In genomic region chr10:60410970-60411369, GRCh38 we compare ENCODE assay signal across 25 cellular contexts. TPM values are rescaled to one million over a fixed set of nuclear protein-coding genes. Genes with fewer than 3 reads are reported as not detected.
DNase-seq lines count a peak whose midpoint lies in the region; ATAC-seq, FAIRE-seq and TF ChIP-seq lines count a peak whose summit lies in the region.
"Had no signal": no experiment of that assay in that cellular context is flagged by ENCODE, and none has a peak within 500 bp of the region (broad histone marks: within the 10 kb centered on the region; RNA-seq: fewer than 3 reads in every experiment).

No MANE protein-coding gene starts in this region.

- H3K27ac ChIP-seq in PC-3 (ENCODE audit: low read length) (peak overlapping the region; percentile 34), endothelial cell of umbilical vein (ENCODE audit: insufficient read depth, low read depth, low read length) (no peak overlapping the region), ovary (no peak overlapping the region)

- no peaks in the 10 kb centered on the region for H3K9me3 ChIP-seq in PC-3 (ENCODE audit: low read length)
- H3K9me3 ChIP-seq in endothelial cell of umbilical vein (replicated peaks; ENCODE audit: control insufficient read depth, insufficient read depth, low read length): no peaks in the 10 kb centered on the region
- H3K9me3 ChIP-seq in ovary: no peaks in the 10 kb centered on the region
- H3K9me3 ChIP-seq: BE2C had no signal

- no peak for FAIRE-seq in endothelial cell of umbilical vein (lab: Jason Lieb, UNC)
- FAIRE-seq: A204.1, G401.6, GM12891, H54, HTR-8/SVneo had no signal

- H3K9me1 ChIP-seq in endothelial cell of umbilical vein (replicated peaks; ENCODE audit: control insufficient read depth, extremely low read depth, insufficient read depth, low read length): no peaks in the 10 kb centered on the region

- H2AFZ ChIP-seq in PC-3 (ENCODE audit: low read length) (peak overlapping the region; percentile 20; the same call in 1 of the 2 replicates), endothelial cell of umbilical vein (ENCODE audit: low read depth, low read length) (peak overlapping the region; percentile 80)
- H2AFZ ChIP-seq: GM23338 had no signal

- H3K4me3 ChIP-seq in PC-3 (ENCODE audit: low read length): no peak overlapping the region
- no peak overlapping the region for H3K4me3 ChIP-seq in endothelial cell of umbilical vein (replicated peaks in 1 of 3; ENCODE audit: insufficient read depth in 1 of 3, low read depth in 1 of 3, low read length in 3 of 3)
- no peak overlapping the region for H3K4me3 ChIP-seq in ovary
- H3K4me3 ChIP-seq: GM23338 had no signal

- H3K36me3 ChIP-seq in PC-3 (ENCODE audit: low read depth, low read length): no peaks in the 10 kb centered on the region
- H3K36me3 ChIP-seq in endothelial cell of umbilical vein (ENCODE audit: control insufficient read depth in 2 of 2, extremely low read depth in 1 of 2, insufficient read depth in 2 of 2, low read length in 2 of 2): no peaks in the 10 kb centered on the region
- no peaks in the 10 kb centered on the region for H3K36me3 ChIP-seq in ovary
- H3K36me3 ChIP-seq: BE2C had no signal

- H3K79me2 ChIP-seq in PC-3 (ENCODE audit: low read length): no peaks in the 10 kb centered on the region
- no peaks in the 10 kb centered on the region for H3K79me2 ChIP-seq in endothelial cell of umbilical vein (ENCODE audit: control insufficient read depth, insufficient read depth, low read length)

- no peak for TF ChIP-seq CTCF in PC-3 (conservative IDR thresholded peaks at IDR 0.05; ENCODE audit: low read depth, low read length)
- TF ChIP-seq CTCF in endothelial cell of umbilical vein (IDR thresholded peaks at IDR 0.05; ENCODE audit: extremely low read depth in 1 of 2, insufficient read depth in 1 of 2, low read depth in 1 of 2, low read length in 2 of 2): no peak
- TF ChIP-seq CTCF in osteocyte (IDR thresholded peaks at IDR 0.05): no peak
- TF ChIP-seq CTCF in ovary (IDR thresholded peaks at IDR 0.05): no peak

- H3K36me3 Mint-ChIP-seq in IgD-negative memory B cell (peaks cover 5% of the 10 kb centered on the region), osteocyte (ENCODE audit: unreplicated experiment) (no peaks in the 10 kb centered on the region)
- H3K36me3 Mint-ChIP-seq: CD4-positive, CD25-positive, alpha-beta regulatory T cell had no signal

- H4K20me1 ChIP-seq in PC-3 (ENCODE audit: low read length): no peaks in the 10 kb centered on the region
- no peaks in the 10 kb centered on the region for H4K20me1 ChIP-seq in endothelial cell of umbilical vein (replicated peaks; ENCODE audit: control insufficient read depth, extremely low read depth, insufficient read depth, low read length)

- CTCF ChIA-PET in PC-3 (lab: Charles Lee): no interaction called here
- CTCF ChIA-PET in endothelial cell of umbilical vein (lab: Charles Lee): interaction anchor here (0.8 kb wide), 1 partner anchor 15 kb away, joined by 3 read pairs; no protein-coding TSS in a partner anchor

- DNase-seq in PC-3: peak; percentile 75
- no peak for DNase-seq in endothelial cell of umbilical vein (ENCODE audit: low read depth, low spot score)
- no peak for DNase-seq in osteocyte (ENCODE audit: extremely low spot score, unreplicated experiment)
- DNase-seq in NCI-H146 treated with DMSO at 0.1 percent for 48 hours (lab: John Stamatoyannopoulos, UW; ENCODE audit: unreplicated experiment): no peak
- DNase-seq in NCI-H187 (lab: John Stamatoyannopoulos, UW): no peak
- no peak for DNase-seq in ovary
- DNase-seq: ACHN; BE2C; C1 segment of cervical spinal cord; CD4-positive, CD25-positive, alpha-beta regulatory T cell; CD8-positive, alpha-beta memory T cell; COR-L47; DMS 273 treated with DMSO at 0.1 percent for 48 hours; DMS53; DND-41; HFFc6 had no signal

- 54 to 71% (median 63%) methylated on average over 3 of the region's 3 CpGs for WGBS in ovary, 3 donors

- H3K27me3 Mint-ChIP-seq in IgD-negative memory B cell: no peaks in the 10 kb centered on the region
- H3K27me3 Mint-ChIP-seq in osteocyte (ENCODE audit: unreplicated experiment): no peaks in the 10 kb centered on the region
- H3K27me3 Mint-ChIP-seq: CD4-positive, CD25-positive, alpha-beta regulatory T cell had no signal

- BruUV-seq in PC-3 (replicated peaks; lab: Mats Ljungman, UMichigan) (no TSS peak), endothelial cell of umbilical vein (replicated peaks; lab: Mats Ljungman, UMichigan) (no TSS peak)

- H3K4me1 Mint-ChIP-seq in IgD-negative memory B cell (peaks cover 0 to 7% (median 2%) of the 10 kb centered on the region in 3 donors), osteocyte (ENCODE audit: unreplicated experiment) (peaks cover 28% of the 10 kb centered on the region)
- H3K4me1 Mint-ChIP-seq: CD4-positive, CD25-positive, alpha-beta regulatory T cell had no signal

- H3K4me2 ChIP-seq in PC-3 (ENCODE audit: low read length): peak overlapping the region; percentile 37
- no peak overlapping the region for H3K4me2 ChIP-seq in endothelial cell of umbilical vein (ENCODE audit: insufficient read depth, low read length)
- H3K4me2 ChIP-seq: GM23338 had no signal

- H3K9ac ChIP-seq in PC-3 (ENCODE audit: low read length) (no peak overlapping the region), endothelial cell of umbilical vein (replicated peaks; ENCODE audit: extremely low read depth, insufficient read depth, low read length) (no peak overlapping the region)

- H3F3A ChIP-seq in PC-3 (ENCODE audit: low read length, unreplicated experiment): no peaks in the 10 kb centered on the region

- TF ChIP-seq POLR2A in endothelial cell of umbilical vein (IDR thresholded peaks at IDR 0.05; ENCODE audit: low read depth, low read length) (no peak), ovary (IDR thresholded peaks at IDR 0.05) (no peak)

- ATAC-seq in PC-3 (peak; percentile 64), GM18517 (IDR thresholded peaks at IDR 0.05; ENCODE audit: unreplicated experiment) (no peak)
- ATAC-seq: GM23338, HCT116 had no signal

- POLR2A ChIA-PET in PC-3 (lab: Charles Lee; ENCODE audit: unreplicated experiment): no interaction called here
- POLR2A ChIA-PET in endothelial cell of umbilical vein (lab: Charles Lee): no interaction called here

- TF ChIP-seq EP300 in ovary (IDR thresholded peaks at IDR 0.05): no peak

- H3K27me3 ChIP-seq in PC-3 (ENCODE audit: low read length): no peaks in the 10 kb centered on the region
- H3K27me3 ChIP-seq in endothelial cell of umbilical vein (ENCODE audit: control insufficient read depth in 2 of 2, insufficient read depth in 2 of 2, low read length in 2 of 2): no peaks in the 10 kb centered on the region
- H3K27me3 ChIP-seq in ovary: no peaks in the 10 kb centered on the region
- H3K27me3 ChIP-seq: BE2C had no signal

- H3K4me1 ChIP-seq in PC-3 (ENCODE audit: insufficient read depth, low read length) (peaks cover 44% of the 10 kb centered on the region), endothelial cell of umbilical vein (ENCODE audit: control insufficient read depth, extremely low read depth, insufficient read depth, low read length) (peaks cover 21% of the 10 kb centered on the region), ovary (ENCODE audit: insufficient read depth) (no peaks in the 10 kb centered on the region)
- H3K4me1 ChIP-seq: BE2C had no signal

- no peaks in the 10 kb centered on the region for H3K9me2 ChIP-seq in PC-3 (replicated peaks; ENCODE audit: low read length)

- H3K9me3 Mint-ChIP-seq in IgD-negative memory B cell: peaks cover 0 to 2% (median 0%) of the 10 kb centered on the region in 3 donors
- no peaks in the 10 kb centered on the region for H3K9me3 Mint-ChIP-seq in osteocyte (ENCODE audit: unreplicated experiment)
- H3K9me3 Mint-ChIP-seq: CD8-positive, alpha-beta memory T cell; GM23338; HFFc6 had no signal

- intact Hi-C loops in PC-3 (cut with micrococcal nuclease): loop anchor here (2.0 kb wide), 1 partner anchor 26 kb away; no protein-coding TSS in a partner anchor
- intact Hi-C loops in endothelial cell of umbilical vein (cut with micrococcal nuclease): no loop called here
- intact Hi-C loops in ovary (cut with DNase I): no loop called here

- no peak overlapping the region for H3K4me3 Mint-ChIP-seq in IgD-negative memory B cell
- no peak overlapping the region for H3K4me3 Mint-ChIP-seq in osteocyte (ENCODE audit: unreplicated experiment)
- H3K4me3 Mint-ChIP-seq: CD4-positive, CD25-positive, alpha-beta regulatory T cell; GM23338; HFFc6 had no signal

- dilution Hi-C loops in endothelial cell of umbilical vein (cut with MboI; ENCODE audit: extremely low pct_ligation_motif_present, low sequenced_read_pairs): no loop called here

- H3K27ac Mint-ChIP-seq in IgD-negative memory B cell (peak overlapping the region in 2 of 3 donors; percentile 80 to 82), osteocyte (ENCODE audit: unreplicated experiment) (peak overlapping the region; percentile 32)
- H3K27ac Mint-ChIP-seq: CD4-positive, CD25-positive, alpha-beta regulatory T cell; CD8-positive, alpha-beta memory T cell; GM23338; HFFc6 had no signal

TF ChIP-seq in endothelial cell of umbilical vein, 7 proteins besides CTCF, POLR2A, EP300 and RAD21:
- TF ChIP-seq GATA2 (IDR thresholded peaks at IDR 0.05; ENCODE audit: insufficient read depth, insufficient read length, low read depth, low read length): no peak
- no peak for TF ChIP-seq MYC (IDR thresholded peaks at IDR 0.05; ENCODE audit: low read depth, low read length)
- no peak for TF ChIP-seq MAX (IDR thresholded peaks at IDR 0.05; ENCODE audit: insufficient read depth, insufficient read length)
- TF ChIP-seq POLR2AphosphoS5 (IDR thresholded peaks at IDR 0.05; ENCODE audit: insufficient read depth, low read depth, low read length): no peak
- TF ChIP-seq FOS (IDR thresholded peaks at IDR 0.05; ENCODE audit: borderline replicate concordance, insufficient read depth, low read length): no peak
- TF ChIP-seq JUN (IDR thresholded peaks at IDR 0.05; ENCODE audit: borderline replicate concordance, insufficient read depth, insufficient read length, low read depth): no peak
- TF ChIP-seq EZH2 (IDR thresholded peaks at IDR 0.05; ENCODE audit: borderline replicate concordance, low read depth, low read length, severe bottlenecking): no peak

RNA-seq across cellular contexts. Expression of gene ANK3, which starts 21.3 kb away (rescaled TPM):
- 19.5 TPM for polyA plus RNA-seq in IgD-negative memory B cell
- total RNA-seq in PC-3 (2014; rRNA removed): 29.5 and 33.6 TPM in 2 replicates
- 5.4 and 8.5 TPM in 2 replicates for total RNA-seq in endothelial cell of umbilical vein
- 0.67 and 0.88 TPM in 2 replicates for polyA plus RNA-seq in endothelial cell of umbilical vein
- 2.3 TPM in 2 replicates for polyA plus RNA-seq in endothelial cell of umbilical vein (2011; cell fraction: cytosol; rRNA removed)
- polyA plus RNA-seq in endothelial cell of umbilical vein (2011; cell fraction: nucleus; rRNA removed): 4.2 and 5.1 TPM in 2 replicates
- polyA plus RNA-seq in endothelial cell of umbilical vein (2012): 4.6 and 5.7 TPM in 2 replicates
- polyA minus RNA-seq in endothelial cell of umbilical vein: 6.1 and 11.5 TPM in 2 replicates
- polyA minus RNA-seq in endothelial cell of umbilical vein (2011; cell fraction: cytosol; rRNA and poly(A)+ RNA removed): 5.5 TPM
- 11.9 and 19.9 TPM in 2 replicates for polyA minus RNA-seq in endothelial cell of umbilical vein (2011; cell fraction: nucleus; rRNA and poly(A)+ RNA removed)
- 21.2 and 22.0 TPM in 2 replicates for total RNA-seq in osteocyte
- total RNA-seq in ovary: 10 to 100 TPM; 17.7 to 74.1 (median 36.5) TPM
- polyA plus RNA-seq in ovary: 10 to 100 TPM; 11.4 to 19.3 TPM
- total RNA-seq: HFFc6 had no signal
